Comparison of ENCODE assay signal across 15 cellular contexts in genomic region chr12:67208326-67209067, GRCh38.
"Had no signal": no experiment of that assay in that cellular context is flagged by ENCODE, and none has a peak within 500 bp of the region (broad histone marks: within the 10 kb centered on the region; RNA-seq: fewer than 3 reads in every experiment).

No MANE protein-coding gene starts in this region.

- DNase-seq: erythroblast; foreskin keratinocyte; head of caudate nucleus; kidney; left colon; mammary epithelial cell; mucosa of descending colon; naive thymus-derived CD8-positive, alpha-beta T cell; psoas muscle; retina; sigmoid colon; stimulated activated CD4-positive, alpha-beta T cell treated with anti-CD3 and anti-CD28 coated beads, Interleukin-2, amount 100 ng/mL, for 24 hours; stimulated activated CD4-positive, alpha-beta T cell treated with anti-CD3 and anti-CD28 coated beads, Interleukin-4, amount 100 ng/mL, for 4 hours; stimulated activated naive B cell treated with anti-CD40 and anti-IgM and Interleukin-4, amounts not matched to agents 10 μg/mL and 1 μg/mL and 100 μg/mL, for 72 hours; trophoblast cell had no signal

- ATAC-seq: foreskin keratinocyte; left colon; mucosa of descending colon; naive thymus-derived CD8-positive, alpha-beta T cell; psoas muscle; stimulated activated naive B cell treated with anti-CD40 and anti-IgM and Interleukin-4, amounts not matched to agents 10 μg/mL and 1 μg/mL and 100 μg/mL, for 72 hours had no signal
